Comparison of ENCODE assay signal across 32 cellular contexts in the genomic region with DNA sequence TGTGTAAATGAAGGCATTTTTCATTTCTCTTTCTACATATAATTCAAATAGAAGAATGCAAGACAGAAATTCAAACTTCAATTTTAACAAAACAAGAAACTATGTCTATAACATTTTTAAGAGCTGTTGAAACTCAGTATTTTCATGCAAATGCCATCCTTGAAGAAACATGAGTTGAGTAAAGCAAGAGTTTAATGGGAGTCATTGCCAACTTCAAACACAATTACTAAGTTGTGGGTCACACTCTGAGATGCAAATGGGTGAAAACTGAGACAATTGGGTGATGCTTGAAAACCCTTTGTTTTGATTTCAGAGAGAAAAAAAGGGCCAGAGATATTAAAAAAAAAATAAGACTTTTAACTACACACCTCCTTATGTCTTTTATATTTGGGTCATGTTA.
"Had no signal": no experiment of that assay in that cellular context is flagged by ENCODE, and none has a peak within 500 bp of the region (broad histone marks: within the 10 kb centered on the region; RNA-seq: fewer than 3 reads in every experiment).

No MANE protein-coding gene starts in this region.

- H3K36me3 ChIP-seq: brain microvascular endothelial cell, WERI-Rb-1 had no signal

- H3K9me3 Mint-ChIP-seq: activated CD4-positive, alpha-beta T cell treated with anti-CD3 and anti-CD28 coated beads, Interleukin-2, amount 10 ng/mL, durations not matched to agents 24 days and 14 days; activated naive CD8-positive, alpha-beta T cell treated with anti-CD3 and anti-CD28 coated beads, Interleukin-2, amount 10 ng/mL, durations not matched to agents 7 days and 5 days; endodermal cell had no signal

- ATAC-seq: activated CD4-positive, alpha-beta T cell treated with anti-CD3 and anti-CD28 coated beads for 36 hours; activated CD8-positive, alpha-beta memory T cell treated with anti-CD3 and anti-CD28 coated beads, Interleukin-2, amount 10 ng/mL, durations not matched to agents 7 days and 5 days; activated CD8-positive, alpha-beta T cell treated with anti-CD3 and anti-CD28 coated beads, Interleukin-2, amount 10 ng/mL, durations not matched to agents 7 days and 5 days; activated naive CD4-positive, alpha-beta T cell treated with anti-CD3 and anti-CD28 coated beads, Interleukin-2, amount 50 U/mL, for 72 hours; activated T-cell treated with anti-CD3 and anti-CD28 coated beads, Interleukin-2, amount 50 U/mL, for 72 hours; esophagus mucosa; T-helper 17 cell had no signal

- H3K36me3 Mint-ChIP-seq: activated CD4-positive, alpha-beta memory T cell treated with anti-CD3 and anti-CD28 coated beads for 36 hours; activated CD8-positive, alpha-beta memory T cell treated with anti-CD3 and anti-CD28 coated beads, Interleukin-2, amount 10 ng/mL, durations not matched to agents 7 days and 5 days; activated naive CD4-positive, alpha-beta T cell treated with anti-CD3 and anti-CD28 coated beads, Interleukin-2, amount 10 ng/mL, durations not matched to agents 7 days and 5 days; activated naive CD4-positive, alpha-beta T cell treated with anti-CD3 and anti-CD28 coated beads, Interleukin-2, amount 50 U/mL, for 72 hours; activated naive CD8-positive, alpha-beta T cell treated with anti-CD3 and anti-CD28 coated beads, Interleukin-2, amount 10 ng/mL, durations not matched to agents 7 days and 5 days had no signal

- H3K27me3 ChIP-seq: brain microvascular endothelial cell, dorsolateral prefrontal cortex had no signal

- FAIRE-seq: astrocyte, bronchial epithelial cell, frontal cortex had no signal

- H3K27ac ChIP-seq: brain microvascular endothelial cell, coronary artery, dorsolateral prefrontal cortex, WERI-Rb-1 had no signal

- H3K4me3 ChIP-seq: coronary artery, dorsolateral prefrontal cortex had no signal

- H3K4me3 Mint-ChIP-seq: activated CD4-positive, alpha-beta memory T cell treated with anti-CD3 and anti-CD28 coated beads for 36 hours; activated CD4-positive, alpha-beta T cell treated with anti-CD3 and anti-CD28 coated beads for 36 hours; activated CD4-positive, alpha-beta T cell treated with anti-CD3 and anti-CD28 coated beads, Interleukin-2, amount 10 ng/mL, durations not matched to agents 24 days and 14 days; activated CD8-positive, alpha-beta memory T cell treated with anti-CD3 and anti-CD28 coated beads, Interleukin-2, amount 10 ng/mL, durations not matched to agents 7 days and 5 days; activated CD8-positive, alpha-beta T cell treated with anti-CD3 and anti-CD28 coated beads, Interleukin-2, amount 10 ng/mL, durations not matched to agents 7 days and 5 days; activated naive CD4-positive, alpha-beta T cell treated with anti-CD3 and anti-CD28 coated beads, Interleukin-2, amount 10 ng/mL, durations not matched to agents 7 days and 5 days; activated naive CD8-positive, alpha-beta T cell treated with anti-CD3 and anti-CD28 coated beads, Interleukin-2, amount 10 ng/mL, durations not matched to agents 7 days and 5 days; activated T-cell treated with anti-CD3 and anti-CD28 coated beads, Interleukin-2, amount 50 U/mL, for 72 hours; central memory CD8-positive, alpha-beta T cell; dendritic cell treated with granulocyte-macrophage colony-stimulating factor and Interleukin-4, amounts not matched to agents 40 ng/mL and 50 ng/mL, for 4 days; endodermal cell; T-helper 17 cell; T-helper 2 cell treated with Interferon-gamma antibody and Interleukin-4, amounts not matched to agents 5 μg/mL and 100 μg/mL, for 36 hours had no signal

- H3K27ac Mint-ChIP-seq: activated CD4-positive, alpha-beta memory T cell treated with anti-CD3 and anti-CD28 coated beads for 36 hours; activated CD4-positive, alpha-beta T cell treated with anti-CD3 and anti-CD28 coated beads for 36 hours; activated CD4-positive, alpha-beta T cell treated with anti-CD3 and anti-CD28 coated beads, Interleukin-2, amount 10 ng/mL, durations not matched to agents 24 days and 14 days; activated CD8-positive, alpha-beta memory T cell treated with anti-CD3 and anti-CD28 coated beads, Interleukin-2, amount 10 ng/mL, durations not matched to agents 7 days and 5 days; activated CD8-positive, alpha-beta T cell treated with anti-CD3 and anti-CD28 coated beads, Interleukin-2, amount 10 ng/mL, durations not matched to agents 7 days and 5 days; activated naive CD4-positive, alpha-beta T cell treated with anti-CD3 and anti-CD28 coated beads, Interleukin-2, amount 10 ng/mL, durations not matched to agents 7 days and 5 days; activated naive CD4-positive, alpha-beta T cell treated with anti-CD3 and anti-CD28 coated beads, Interleukin-2, amount 50 U/mL, for 72 hours; activated naive CD8-positive, alpha-beta T cell treated with anti-CD3 and anti-CD28 coated beads, Interleukin-2, amount 10 ng/mL, durations not matched to agents 7 days and 5 days; activated T-cell treated with anti-CD3 and anti-CD28 coated beads, Interleukin-2, amount 50 U/mL, for 72 hours; dendritic cell treated with granulocyte-macrophage colony-stimulating factor and Interleukin-4, amounts not matched to agents 40 ng/mL and 50 ng/mL, for 4 days; endodermal cell; T-helper 17 cell; T-helper 2 cell treated with Interferon-gamma antibody and Interleukin-4, amounts not matched to agents 5 μg/mL and 100 μg/mL, for 36 hours had no signal

- H3K4me1 Mint-ChIP-seq: activated CD4-positive, alpha-beta T cell treated with anti-CD3 and anti-CD28 coated beads for 36 hours; activated CD4-positive, alpha-beta T cell treated with anti-CD3 and anti-CD28 coated beads, Interleukin-2, amount 10 ng/mL, durations not matched to agents 24 days and 14 days; activated CD8-positive, alpha-beta memory T cell treated with anti-CD3 and anti-CD28 coated beads, Interleukin-2, amount 10 ng/mL, durations not matched to agents 7 days and 5 days; activated naive CD4-positive, alpha-beta T cell treated with anti-CD3 and anti-CD28 coated beads, Interleukin-2, amount 10 ng/mL, durations not matched to agents 7 days and 5 days; activated naive CD8-positive, alpha-beta T cell treated with anti-CD3 and anti-CD28 coated beads, Interleukin-2, amount 10 ng/mL, durations not matched to agents 7 days and 5 days; central memory CD8-positive, alpha-beta T cell; endodermal cell; T-helper 17 cell had no signal

- DNase-seq: activated CD4-positive, alpha-beta memory T cell treated with anti-CD3 and anti-CD28 coated beads for 36 hours; activated CD4-positive, alpha-beta T cell treated with anti-CD3 and anti-CD28 coated beads for 36 hours; activated CD4-positive, alpha-beta T cell treated with anti-CD3 and anti-CD28 coated beads, Interleukin-2, amount 10 ng/mL, durations not matched to agents 24 days and 14 days; activated CD4-positive, CD25-positive, alpha-beta regulatory T cell; activated CD4-positive, CD25-positive, alpha-beta regulatory T cell treated with anti-CD3 and anti-CD28 coated beads, Interleukin-2, amount 50 U/mL, for 72 hours; activated CD8-positive, alpha-beta memory T cell treated with anti-CD3 and anti-CD28 coated beads, Interleukin-2, amount 10 ng/mL, durations not matched to agents 7 days and 5 days; activated CD8-positive, alpha-beta memory T cell treated with anti-CD3 and anti-CD28 coated beads, Interleukin-2, amount 50 U/mL, for 4 hours; activated CD8-positive, alpha-beta T cell treated with anti-CD3 and anti-CD28 coated beads, Interleukin-2, amount 10 ng/mL, durations not matched to agents 7 days and 5 days; activated gamma-delta T cell; activated naive CD4-positive, alpha-beta T cell; activated naive CD4-positive, alpha-beta T cell treated with anti-CD3 and anti-CD28 coated beads, Interleukin-2, amount 10 ng/mL, durations not matched to agents 7 days and 5 days; activated naive CD8-positive, alpha-beta T cell treated with anti-CD3 and anti-CD28 coated beads, Interleukin-2, amount 10 ng/mL, durations not matched to agents 7 days and 5 days; activated T-cell treated with anti-CD3 and anti-CD28 coated beads, Interleukin-2, amount 50 U/mL, for 1 hour; activated T-cell treated with anti-CD3 and anti-CD28 coated beads, Interleukin-2, amount 50 U/mL, for 72 hours; brain microvascular endothelial cell; dorsolateral prefrontal cortex; effector memory CD4-positive, alpha-beta T cell; foreskin fibroblast; head of caudate nucleus; T-helper 17 cell; T1000; WERI-Rb-1 had no signal

- H3K27me3 Mint-ChIP-seq: activated CD4-positive, alpha-beta memory T cell treated with anti-CD3 and anti-CD28 coated beads for 36 hours; activated CD4-positive, alpha-beta T cell treated with anti-CD3 and anti-CD28 coated beads for 36 hours; activated CD4-positive, alpha-beta T cell treated with anti-CD3 and anti-CD28 coated beads, Interleukin-2, amount 10 ng/mL, durations not matched to agents 24 days and 14 days; activated CD8-positive, alpha-beta memory T cell treated with anti-CD3 and anti-CD28 coated beads, Interleukin-2, amount 10 ng/mL, durations not matched to agents 7 days and 5 days; activated naive CD4-positive, alpha-beta T cell treated with anti-CD3 and anti-CD28 coated beads, Interleukin-2, amount 10 ng/mL, durations not matched to agents 7 days and 5 days; activated naive CD8-positive, alpha-beta T cell treated with anti-CD3 and anti-CD28 coated beads, Interleukin-2, amount 10 ng/mL, durations not matched to agents 7 days and 5 days; central memory CD8-positive, alpha-beta T cell; dendritic cell treated with granulocyte-macrophage colony-stimulating factor and Interleukin-4, amounts not matched to agents 40 ng/mL and 50 ng/mL, for 4 days; T-helper 17 cell had no signal
